ENCODE assay signal across 20 cellular contexts in genomic region chrX:39296472-39296871, GRCh38.
"Had no signal": no experiment of that assay in that cellular context is flagged by ENCODE, and none has a peak within 500 bp of the region (broad histone marks: within the 10 kb centered on the region; RNA-seq: fewer than 3 reads in every experiment).

No MANE protein-coding gene starts in this region.

- DNase-seq: activated CD4-positive, CD25-positive, alpha-beta regulatory T cell treated with anti-CD3 and anti-CD28 coated beads, Interleukin-2, amount 50 U/mL, for 72 hours; activated naive CD4-positive, alpha-beta T cell treated with Interleukin-2 at 50 U/mL for 16 hours; activated T-cell treated with anti-CD3 and anti-CD28 coated beads, Interleukin-2, amount 50 U/mL, for 48 hours; aorta; left colon; lower lobe of right lung; mesendoderm; mucosa of descending colon; occipital lobe; posterior cingulate gyrus; sigmoid colon; stimulated activated CD4-positive, alpha-beta T cell treated with anti-CD3 and anti-CD28 coated beads, Interleukin-15, amount 100 ng/mL, for 24 hours; upper lobe of left lung had no signal

- H3K36me3 ChIP-seq: lower lobe of right lung, sigmoid colon, thoracic aorta, upper lobe of left lung had no signal

- H3K9me3 ChIP-seq: lower lobe of right lung, mucosa of descending colon, sigmoid colon, thoracic aorta, upper lobe of left lung had no signal

- H3K27ac Mint-ChIP-seq: brain; stimulated activated memory B cell treated with anti-CD40 and anti-IgM and Interleukin-4, amounts not matched to agents 10 μg/mL and 1 μg/mL and 100 μg/mL, for 72 hours; T-helper 2 cell treated with Interferon-gamma antibody and Interleukin-4, amounts not matched to agents 5 μg/mL and 100 μg/mL, for 36 hours had no signal

- H3K27ac ChIP-seq: lower lobe of right lung, sigmoid colon, thoracic aorta, upper lobe of left lung, VCaP had no signal

- H3K4me2 ChIP-seq: smooth muscle cell had no signal

- H3K36me3 Mint-ChIP-seq: brain; stimulated activated memory B cell treated with anti-CD40 and anti-IgM and Interleukin-4, amounts not matched to agents 10 μg/mL and 1 μg/mL and 100 μg/mL, for 72 hours had no signal

- H3K4me1 Mint-ChIP-seq: neural crest cell had no signal

- H3K4me1 ChIP-seq: lower lobe of right lung, sigmoid colon, upper lobe of left lung had no signal

- ATAC-seq: left colon; lower lobe of right lung; mucosa of descending colon; stimulated activated memory B cell treated with anti-CD40 and anti-IgM and Interleukin-4, amounts not matched to agents 10 μg/mL and 1 μg/mL and 100 μg/mL, for 72 hours had no signal

- H3K27me3 ChIP-seq: sigmoid colon, upper lobe of left lung had no signal

- H3K4me3 ChIP-seq: lower lobe of right lung, mucosa of descending colon, sigmoid colon, smooth muscle cell, thoracic aorta, upper lobe of left lung had no signal

- H3K4me3 Mint-ChIP-seq: brain; neural crest cell; stimulated activated memory B cell treated with anti-CD40 and anti-IgM and Interleukin-4, amounts not matched to agents 10 μg/mL and 1 μg/mL and 100 μg/mL, for 72 hours; T-helper 2 cell treated with Interferon-gamma antibody and Interleukin-4, amounts not matched to agents 5 μg/mL and 100 μg/mL, for 36 hours had no signal
